1 cellular context compared by ENCODE assay signal in genomic region chr5:132000677-132001453, GRCh38.
TF ChIP-seq lines count a peak whose summit lies in the region.

No MANE protein-coding gene starts in this region.

TF ChIP-seq in HepG2, 621 proteins besides CTCF, POLR2A, EP300 and RAD21:
- TF ChIP-seq WIZ (CRISPR knock-in tag; IDR thresholded peaks at IDR 0.05) (0 out of 2 replicates have a peak, but pooled peaks have one; percentile 48), ZNF747 (CRISPR knock-in tag; IDR thresholded peaks at IDR 0.05; ENCODE audit: borderline replicate concordance) (0 out of 2 replicates have a peak, but pooled peaks have one; percentile 38), POGK (CRISPR knock-in tag; conservative IDR thresholded peaks at IDR 0.05) (0 out of 2 replicates have a peak, but pooled peaks have one; percentile 0), ADNP (CRISPR knock-in tag; IDR thresholded peaks at IDR 0.05) (no peak), FOXO4 (CRISPR knock-in tag; conservative IDR thresholded peaks at IDR 0.05) (0 out of 2 replicates have a peak, but pooled peaks have one; percentile 83), ZFP91 (CRISPR knock-in tag; IDR thresholded peaks at IDR 0.05; ENCODE audit: borderline replicate concordance) (no peak), PITX1 (CRISPR knock-in tag; IDR thresholded peaks at IDR 0.05) (no peak), ZSCAN20 (CRISPR knock-in tag; IDR thresholded peaks at IDR 0.05; ENCODE audit: borderline replicate concordance) (no peak), ETV6 (CRISPR knock-in tag; conservative IDR thresholded peaks at IDR 0.05) (no peak), BRD4 (CRISPR knock-in tag; IDR thresholded peaks at IDR 0.05) (no peak), CEBPB (IDR thresholded peaks at IDR 0.05; ENCODE audit: borderline replicate concordance, low read depth, low read length) (0 out of 2 replicates have a peak, but pooled peaks have one; percentile 13)
